8 cellular contexts compared by ENCODE assay signal in the genomic region with DNA sequence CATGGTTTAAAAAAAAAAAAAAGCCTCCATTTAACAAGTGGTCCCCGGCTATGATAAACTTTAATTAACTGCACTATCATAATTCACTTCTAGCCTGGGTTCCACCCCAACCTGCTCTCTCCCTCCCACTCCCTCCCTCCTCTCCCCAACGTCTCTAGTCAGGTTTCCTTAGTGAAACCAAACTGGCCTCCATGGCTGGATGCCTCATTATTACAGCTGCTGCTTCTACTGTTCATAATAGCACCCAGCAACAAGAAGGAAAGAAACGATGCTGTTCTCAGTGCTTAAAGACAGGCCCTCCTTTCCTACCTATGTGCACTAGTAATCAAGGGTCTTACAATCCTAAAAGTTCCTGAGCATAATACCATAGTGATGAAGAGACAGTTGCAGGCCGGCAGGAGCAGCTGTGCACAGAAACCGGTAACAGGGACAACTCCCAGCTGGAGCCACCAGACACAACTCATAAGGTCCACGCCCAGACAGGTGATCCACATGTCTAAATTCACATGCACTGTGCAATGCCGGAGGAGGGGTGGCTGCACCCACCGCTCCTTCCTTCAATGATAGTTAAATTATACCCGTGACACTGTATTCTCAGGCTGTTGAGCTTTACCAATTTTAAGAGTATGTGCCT. TPM values are rescaled to one million over a fixed set of nuclear protein-coding genes. Genes with fewer than 3 reads are reported as not detected.
DNase-seq lines count a peak whose midpoint lies in the region; ATAC-seq and TF ChIP-seq lines count a peak whose summit lies in the region.

No MANE protein-coding gene starts in this region.

- CTCF ChIA-PET in OCI-LY7 (lab: Charles Lee; ENCODE audit: unreplicated experiment) = interaction anchor here (0.6 kb wide), 1 partner anchor 32 kb away, joined by 4 read pairs; no protein-coding TSS in a partner anchor
- CTCF ChIA-PET in CD8-positive, alpha-beta memory T cell (lab: Charles Lee) = interaction anchor here (2.0 to 2.1 kb wide), 2 partner anchors 31 to 60 kb away, joined by 5 to 7 read pairs; no protein-coding TSS in a partner anchor

- no peaks in the 10 kb centered on the region for H3K9me3 ChIP-seq in OCI-LY7 (ENCODE audit: low read length)
- H3K9me3 ChIP-seq in WERI-Rb-1 (ENCODE audit: severe bottlenecking) = no peaks in the 10 kb centered on the region
- no peaks in the 10 kb centered on the region for H3K9me3 ChIP-seq in CD8-positive, alpha-beta memory T cell (ENCODE audit: low read length)
- no peaks in the 10 kb centered on the region for H3K9me3 ChIP-seq in left lung

- H3K4me1 ChIP-seq in OCI-LY7 (ENCODE audit: insufficient read depth, low read length, poor library complexity, severe bottlenecking) (peaks cover 35% of the 10 kb centered on the region), left lung (peaks cover 19 to 47% of the 10 kb centered on the region in 2 donors)
- H3K4me1 ChIP-seq in CD8-positive, alpha-beta memory T cell (ENCODE audit: insufficient read depth, low read length) = peaks cover 44% of the 10 kb centered on the region

- POLR2A ChIA-PET in OCI-LY7 (lab: Charles Lee) = interaction anchor here (0.6 to 0.7 kb wide), 2 partner anchors 20 to 109 kb away, joined by 3 to 4 read pairs; no protein-coding TSS in a partner anchor
- POLR2A ChIA-PET in CD8-positive, alpha-beta memory T cell (lab: Charles Lee) = no interaction called here

- TF ChIP-seq CTCF in GM13977 (IDR thresholded peaks at IDR 0.05; ENCODE audit: extremely low read depth, insufficient read depth, missing control alignments) (no peak), HFFc6 (IDR thresholded peaks at IDR 0.05) (no peak), OCI-LY7 (conservative IDR thresholded peaks at IDR 0.05; ENCODE audit: low read length) (no peak), WERI-Rb-1 (IDR thresholded peaks at IDR 0.05; ENCODE audit: low read depth, low read length) (no peak), left lung (IDR thresholded peaks at IDR 0.05) (no peak)

- H4K20me1 ChIP-seq in OCI-LY7 (ENCODE audit: insufficient read depth, low read length) = peaks cover 10% of the 10 kb centered on the region; the same call in 1 of the 2 replicates

- DNase-seq in GM13977 (ENCODE audit: low spot score) (peak; percentile 67), HFFc6 (no peak), OCI-LY7 (ENCODE audit: low spot score) (no peak), WERI-Rb-1 (no peak), left lung (no peak), GF-D8 (lab: John Stamatoyannopoulos, UW) (no peak)
- no peak for DNase-seq in CD8-positive, alpha-beta memory T cell

- H3K27me3 ChIP-seq in layer of hippocampus (ENCODE audit: control insufficient read depth, insufficient read depth, low read length) (no peaks in the 10 kb centered on the region), WERI-Rb-1 (ENCODE audit: insufficient read depth, low read depth, severe bottlenecking) (no peaks in the 10 kb centered on the region), left lung (no peaks in the 10 kb centered on the region)
- H3K27me3 ChIP-seq in CD8-positive, alpha-beta memory T cell (ENCODE audit: insufficient read depth, low read length, poor library complexity, severe bottlenecking) = no peaks in the 10 kb centered on the region

- H3K27me3 Mint-ChIP-seq in HFFc6 (ENCODE audit: insufficient read depth) = peaks cover 11% of the 10 kb centered on the region
- no peaks in the 10 kb centered on the region for H3K27me3 Mint-ChIP-seq in CD8-positive, alpha-beta memory T cell

- no peak overlapping the region for H3K4me3 Mint-ChIP-seq in HFFc6
- H3K4me3 Mint-ChIP-seq in CD8-positive, alpha-beta memory T cell = peak overlapping the region in 3 of 7 donors; percentile 15 to 51 (median 29)

- H3K9me2 ChIP-seq in OCI-LY7 (ENCODE audit: insufficient read depth, low read length) = no peaks in the 10 kb centered on the region

- H3K27ac ChIP-seq in OCI-LY7 (ENCODE audit: low read depth, low read length, poor library complexity, severe bottlenecking) (no peak overlapping the region), layer of hippocampus (ENCODE audit: low read depth, low read length) (peak overlapping the region; percentile 48), WERI-Rb-1 (no peak overlapping the region), left lung (no peak overlapping the region)
- H3K27ac ChIP-seq in CD8-positive, alpha-beta memory T cell (ENCODE audit: low read depth, low read length) = no peak overlapping the region

- BruUV-seq in OCI-LY7 (replicated peaks; lab: Mats Ljungman, UMichigan) = no TSS peak

- H3K36me3 Mint-ChIP-seq in HFFc6 (ENCODE audit: low read depth) = peaks cover 22% of the 10 kb centered on the region
- peaks cover 0 to 14% (median 6%) of the 10 kb centered on the region in 3 donors for H3K36me3 Mint-ChIP-seq in CD8-positive, alpha-beta memory T cell

- H3K4me3 ChIP-seq in OCI-LY7 (ENCODE audit: low read depth, low read length, poor library complexity, severe bottlenecking) (no peak overlapping the region), WERI-Rb-1 (ENCODE audit: low read depth, low read length) (no peak overlapping the region), left lung (no peak overlapping the region)
- no peak overlapping the region for H3K4me3 ChIP-seq in CD8-positive, alpha-beta memory T cell (ENCODE audit: low read length)

- intact Hi-C loops in OCI-LY7 (cut with micrococcal nuclease; ENCODE audit: unreplicated experiment) (no loop called here), left lung (cut with DNase I) (loop anchor here in 1 of 2 donors (10.0 kb wide), 1 partner anchor 58 kb away; no protein-coding TSS in a partner anchor)

- peaks cover 26% of the 10 kb centered on the region for H3K36me3 ChIP-seq in OCI-LY7 (ENCODE audit: insufficient read depth, low read length)
- peaks cover 10% of the 10 kb centered on the region for H3K36me3 ChIP-seq in WERI-Rb-1
- H3K36me3 ChIP-seq in CD8-positive, alpha-beta memory T cell (ENCODE audit: insufficient read depth, low read length) = peaks cover 9% of the 10 kb centered on the region
- H3K36me3 ChIP-seq in left lung = peaks cover 0 to 34% of the 10 kb centered on the region in 2 donors

- in situ Hi-C loops in GM13977 (cut with MboI; ENCODE audit: low pct_unique_long_range_greater_than_20kb, low sequenced_read_pairs, unreplicated experiment) = no loop called here

- H3K9me3 Mint-ChIP-seq in HFFc6 = no peaks in the 10 kb centered on the region
- H3K9me3 Mint-ChIP-seq in CD8-positive, alpha-beta memory T cell = no peaks in the 10 kb centered on the region

- peak overlapping the region; percentile 90; the same call in 1 of the 2 replicates for H3K27ac Mint-ChIP-seq in HFFc6
- peak overlapping the region in 2 of 8 donors; percentile 50 to 93 for H3K27ac Mint-ChIP-seq in CD8-positive, alpha-beta memory T cell

- 0 out of 2 replicates have a peak overlapping the region, but pooled peaks have one; percentile 43 for H3K4me2 ChIP-seq in OCI-LY7 (ENCODE audit: low read length)

- H3K79me2 ChIP-seq in OCI-LY7 (ENCODE audit: insufficient read depth, low read depth, low read length) = peaks cover 6% of the 10 kb centered on the region; the same call in 1 of the 2 replicates

- peaks cover 27% of the 10 kb centered on the region for H3K4me1 Mint-ChIP-seq in HFFc6 (ENCODE audit: low read depth)
- peaks cover 32 to 42% (median 34%) of the 10 kb centered on the region in 3 donors for H3K4me1 Mint-ChIP-seq in CD8-positive, alpha-beta memory T cell

- no peak for ATAC-seq in left lung

- no peak overlapping the region for H2AFZ ChIP-seq in OCI-LY7 (ENCODE audit: low read length)

RNA-seq across cellular contexts. Expression of a gene that starts 6.2 kb away (rescaled TPM):
- 10 to 100 TPM; 37.1 to 46.3 (median 38.3) TPM for total RNA-seq in HFFc6 (2021; fragmentation: NEBNext Ultra II Directional; extraction: Animal tissue kit (Norgen Biotek cat#: 25700))
- total RNA-seq in OCI-LY7 (2014; rRNA removed; shearing (Covaris generic)) = 18.8 and 25.8 TPM in 2 replicates
- total RNA-seq in OCI-LY7 (2022) (23.7 and 23.8 TPM in 2 replicates), left lung (10 to 100 TPM; 45.9 to 46.3 TPM)
- 10 to 100 TPM; 25.6 to 27.2 TPM for total RNA-seq in CD8-positive, alpha-beta memory T cell
- polyA plus RNA-seq in CD8-positive, alpha-beta memory T cell = 3.7 TPM
